Comparison of ENCODE assay signal across 1 cellular context in genomic region chr1:61790837-61791236, GRCh38.
TF ChIP-seq lines count a peak whose summit lies in the region.

No MANE protein-coding gene starts in this region.

TF ChIP-seq in K562, 482 proteins besides CTCF, POLR2A, EP300 and RAD21 (continued from another document):
- TF ChIP-seq USF2 (CRISPR knock-in tag; IDR thresholded peaks at IDR 0.05) = peak; percentile 39; the same call in 1 of the 2 replicates
- peak; percentile 46 for TF ChIP-seq CBFA2T2 (conservative IDR thresholded peaks at IDR 0.05)
- peak; percentile 53; the same call in 1 of the 2 replicates for TF ChIP-seq TOE1 (IDR thresholded peaks at IDR 0.05; ENCODE audit: borderline replicate concordance)
- TF ChIP-seq TOE1 (CRISPR knock-in tag; IDR thresholded peaks at IDR 0.05; ENCODE audit: borderline replicate concordance, low read depth) = no peak
- no peak for TF ChIP-seq ZNF707 (CRISPR knock-in tag; conservative IDR thresholded peaks at IDR 0.05)
